In genomic region chr1:59696421-59697115, GRCh38 we compare ENCODE assay signal across 11 cellular contexts.
DNase-seq lines count a peak whose midpoint lies in the region; ATAC-seq and TF ChIP-seq lines count a peak whose summit lies in the region.
"Had no signal": no experiment of that assay in that cellular context is flagged by ENCODE, and none has a peak within 500 bp of the region (broad histone marks: within the 10 kb centered on the region; RNA-seq: fewer than 3 reads in every experiment).

No MANE protein-coding gene starts in this region.

- H3K36me3 Mint-ChIP-seq in activated T-cell treated with anti-CD3 and anti-CD28 coated beads, Interleukin-2, amount 50 U/mL, for 24 hours (ENCODE audit: low read depth), result no peaks in the 10 kb centered on the region
- H3K36me3 Mint-ChIP-seq in activated T-helper 2 cell treated with anti-CD3 and anti-CD28 coated beads, Interferon-gamma antibody, Interleukin-2, Interleukin-4, amounts not matched to agents 10 μg/mL and 5 μg/mL and 100 μg/mL, durations not matched to agents 14 hours and 24 hours and 36 hours (ENCODE audit: low read depth), result peaks cover 8% of the 10 kb centered on the region
- peaks cover 6 to 7% of the 10 kb centered on the region in 2 donors for H3K36me3 Mint-ChIP-seq in stimulated activated naive B cell treated with anti-CD40 and anti-IgM and Interleukin-4, amounts not matched to agents 10 μg/mL and 1 μg/mL and 100 μg/mL, for 72 hours

- H3K27me3 Mint-ChIP-seq in activated T-cell treated with anti-CD3 and anti-CD28 coated beads, Interleukin-2, amount 50 U/mL, for 24 hours, result no peaks in the 10 kb centered on the region
- no peaks in the 10 kb centered on the region for H3K27me3 Mint-ChIP-seq in activated T-helper 2 cell treated with anti-CD3 and anti-CD28 coated beads, Interferon-gamma antibody, Interleukin-2, Interleukin-4, amounts not matched to agents 10 μg/mL and 5 μg/mL and 100 μg/mL, durations not matched to agents 14 hours and 24 hours and 36 hours (ENCODE audit: low read depth)
- no peaks in the 10 kb centered on the region for H3K27me3 Mint-ChIP-seq in stimulated activated naive B cell treated with anti-CD40 and anti-IgM and Interleukin-4, amounts not matched to agents 10 μg/mL and 1 μg/mL and 100 μg/mL, for 72 hours

- no peak for DNase-seq in activated T-cell treated with anti-CD3 and anti-CD28 coated beads, Interleukin-2, amount 50 U/mL, for 24 hours
- no peak for DNase-seq in activated T-cell treated with anti-CD3 and anti-CD28 coated beads, Interleukin-2, amount 50 U/mL, for 48 hours
- peak; percentile 88 to 90 for DNase-seq in HL-60 (ENCODE audit: low read depth in 1 of 2, low spot score in 1 of 2)
- no peak for DNase-seq in activated T-helper 2 cell treated with anti-CD3 and anti-CD28 coated beads, Interferon-gamma antibody, Interleukin-2, Interleukin-4, amounts not matched to agents 10 μg/mL and 5 μg/mL and 100 μg/mL, durations not matched to agents 14 hours and 24 hours and 36 hours (ENCODE audit: low spot score)
- DNase-seq in stimulated activated naive B cell treated with anti-CD40 and anti-IgM and Interleukin-4, amounts not matched to agents 10 μg/mL and 1 μg/mL and 100 μg/mL, for 72 hours, result peak; percentile 17
- no peak for DNase-seq in esophagus muscularis mucosa (ENCODE audit: extremely low spot score)
- no peak for DNase-seq in adrenal gland
- DNase-seq in effector memory CD4-positive, alpha-beta T cell, result no peak
- DNase-seq: activated naive CD4-positive, alpha-beta T cell treated with Interleukin-2 at 50 U/mL for 16 hours; IMR-90; SJCRH30 had no signal

- H3K4me3 ChIP-seq in HL-60 (replicated peaks; ENCODE audit: insufficient read depth, low read length) (no peak overlapping the region), esophagus muscularis mucosa (no peak overlapping the region), adrenal gland (no peak overlapping the region)
- H3K4me3 ChIP-seq in effector memory CD4-positive, alpha-beta T cell (ENCODE audit: insufficient read depth, low read depth, low read length, poor library complexity, severe bottlenecking), result no peak overlapping the region
- H3K4me3 ChIP-seq: SJCRH30 had no signal

- H3K27me3 ChIP-seq in HL-60 (ENCODE audit: insufficient read depth, poor library complexity, severe bottlenecking), result no peaks in the 10 kb centered on the region
- no peaks in the 10 kb centered on the region for H3K27me3 ChIP-seq in esophagus muscularis mucosa
- no peaks in the 10 kb centered on the region for H3K27me3 ChIP-seq in adrenal gland
- no peaks in the 10 kb centered on the region for H3K27me3 ChIP-seq in effector memory CD4-positive, alpha-beta T cell (replicated peaks; ENCODE audit: control insufficient read depth, insufficient read depth, low read length, poor library complexity, severe bottlenecking)
- H3K27me3 ChIP-seq: SJCRH30 had no signal

- TF ChIP-seq CTCF in HL-60 (IDR thresholded peaks at IDR 0.05; ENCODE audit: insufficient read depth, low read length) (no peak), esophagus muscularis mucosa (IDR thresholded peaks at IDR 0.05) (no peak), adrenal gland (IDR thresholded peaks at IDR 0.05) (no peak)

- H3K4me1 Mint-ChIP-seq in activated T-cell treated with anti-CD3 and anti-CD28 coated beads, Interleukin-2, amount 50 U/mL, for 24 hours (ENCODE audit: low read depth), result peaks cover 18% of the 10 kb centered on the region
- peaks cover 26% of the 10 kb centered on the region for H3K4me1 Mint-ChIP-seq in activated T-helper 2 cell treated with anti-CD3 and anti-CD28 coated beads, Interferon-gamma antibody, Interleukin-2, Interleukin-4, amounts not matched to agents 10 μg/mL and 5 μg/mL and 100 μg/mL, durations not matched to agents 14 hours and 24 hours and 36 hours (ENCODE audit: low read depth)
- peaks cover 30 to 46% of the 10 kb centered on the region in 2 donors for H3K4me1 Mint-ChIP-seq in stimulated activated naive B cell treated with anti-CD40 and anti-IgM and Interleukin-4, amounts not matched to agents 10 μg/mL and 1 μg/mL and 100 μg/mL, for 72 hours

- peak; percentile 81 to 82 for ATAC-seq in stimulated activated naive B cell treated with anti-CD40 and anti-IgM and Interleukin-4, amounts not matched to agents 10 μg/mL and 1 μg/mL and 100 μg/mL, for 72 hours (replicated peaks)

- intact Hi-C loops in activated T-helper 2 cell treated with anti-CD3 and anti-CD28 coated beads, Interferon-gamma antibody, Interleukin-2, Interleukin-4, amounts not matched to agents 10 μg/mL and 5 μg/mL and 100 μg/mL, durations not matched to agents 14 hours and 24 hours and 36 hours (cut with micrococcal nuclease), result loop anchor here (1.0 to 5.0 kb wide), 6 partner anchors 219 to 912 kb away; partner anchors contain the start of genes FGGY and JUN
- intact Hi-C loops in esophagus muscularis mucosa (cut with DNase I), result loop anchor here (10.0 kb wide), 1 partner anchor 792 kb away; no protein-coding TSS in a partner anchor
- intact Hi-C loops in adrenal gland (cut with DNase I), result loop anchor here (5.0 to 10.0 kb wide), 4 partner anchors 332 to 922 kb away; partner anchors contain the start of gene FGGY (in 2 of the 2)

- 92% methylated on average over 8 of the region's 8 CpGs for WGBS in esophagus muscularis mucosa
- WGBS in adrenal gland, 4 donors, result 81 to 87% (median 83%) methylated on average over 8 of the region's 8 CpGs

- H3K4me3 Mint-ChIP-seq in activated T-cell treated with anti-CD3 and anti-CD28 coated beads, Interleukin-2, amount 50 U/mL, for 24 hours, result peak overlapping the region; percentile 3
- H3K4me3 Mint-ChIP-seq in activated T-helper 2 cell treated with anti-CD3 and anti-CD28 coated beads, Interferon-gamma antibody, Interleukin-2, Interleukin-4, amounts not matched to agents 10 μg/mL and 5 μg/mL and 100 μg/mL, durations not matched to agents 14 hours and 24 hours and 36 hours (ENCODE audit: low read depth), result peak overlapping the region; percentile 42
- peak overlapping the region; percentile 37 to 76 for H3K4me3 Mint-ChIP-seq in stimulated activated naive B cell treated with anti-CD40 and anti-IgM and Interleukin-4, amounts not matched to agents 10 μg/mL and 1 μg/mL and 100 μg/mL, for 72 hours

- H3K9me3 ChIP-seq in esophagus muscularis mucosa (no peaks in the 10 kb centered on the region), adrenal gland (replicated peaks in 1 of 3) (no peaks in the 10 kb centered on the region)
- H3K9me3 ChIP-seq in effector memory CD4-positive, alpha-beta T cell (ENCODE audit: control insufficient read depth, low read length), result no peaks in the 10 kb centered on the region
- H3K9me3 ChIP-seq: SJCRH30 had no signal

- TF ChIP-seq EP300 in esophagus muscularis mucosa (IDR thresholded peaks at IDR 0.05), result no peak

- peak overlapping the region; percentile 44 for H3K27ac Mint-ChIP-seq in activated T-cell treated with anti-CD3 and anti-CD28 coated beads, Interleukin-2, amount 50 U/mL, for 24 hours
- H3K27ac Mint-ChIP-seq in activated T-helper 2 cell treated with anti-CD3 and anti-CD28 coated beads, Interferon-gamma antibody, Interleukin-2, Interleukin-4, amounts not matched to agents 10 μg/mL and 5 μg/mL and 100 μg/mL, durations not matched to agents 14 hours and 24 hours and 36 hours, result peak overlapping the region; percentile 18
- H3K27ac Mint-ChIP-seq in stimulated activated naive B cell treated with anti-CD40 and anti-IgM and Interleukin-4, amounts not matched to agents 10 μg/mL and 1 μg/mL and 100 μg/mL, for 72 hours, result peak overlapping the region; percentile 68

- no peak for TF ChIP-seq POLR2A in esophagus muscularis mucosa (IDR thresholded peaks at IDR 0.05; ENCODE audit: low read depth)
- TF ChIP-seq POLR2A in adrenal gland (IDR thresholded peaks at IDR 0.05), result no peak

- no peaks in the 10 kb centered on the region for H3K9me3 Mint-ChIP-seq in activated T-cell treated with anti-CD3 and anti-CD28 coated beads, Interleukin-2, amount 50 U/mL, for 24 hours
- no peaks in the 10 kb centered on the region for H3K9me3 Mint-ChIP-seq in activated T-helper 2 cell treated with anti-CD3 and anti-CD28 coated beads, Interferon-gamma antibody, Interleukin-2, Interleukin-4, amounts not matched to agents 10 μg/mL and 5 μg/mL and 100 μg/mL, durations not matched to agents 14 hours and 24 hours and 36 hours
- peaks cover 0 to 2% of the 10 kb centered on the region in 2 donors for H3K9me3 Mint-ChIP-seq in stimulated activated naive B cell treated with anti-CD40 and anti-IgM and Interleukin-4, amounts not matched to agents 10 μg/mL and 1 μg/mL and 100 μg/mL, for 72 hours

- H3K4me1 ChIP-seq in esophagus muscularis mucosa (peaks cover 3 to 18% (median 16%) of the 10 kb centered on the region in 4 donors), adrenal gland (replicated peaks in 1 of 2) (peaks cover 0 to 22% of the 10 kb centered on the region in 2 donors)
- H3K4me1 ChIP-seq in effector memory CD4-positive, alpha-beta T cell (ENCODE audit: control insufficient read depth, insufficient read depth, low read length, poor library complexity, severe bottlenecking), result no peaks in the 10 kb centered on the region

- H3K27ac ChIP-seq in HL-60 (replicated peaks) (peak overlapping the region; percentile 92), esophagus muscularis mucosa (replicated peaks in 1 of 4) (no peak overlapping the region), adrenal gland (peak overlapping the region in 1 of 5 donors; percentile 35)
- H3K27ac ChIP-seq in effector memory CD4-positive, alpha-beta T cell (ENCODE audit: insufficient read depth, low read length, poor library complexity, severe bottlenecking), result no peak overlapping the region

- H3K36me3 ChIP-seq in esophagus muscularis mucosa (no peaks in the 10 kb centered on the region), adrenal gland (replicated peaks in 1 of 2) (no peaks in the 10 kb centered on the region)
- H3K36me3 ChIP-seq in effector memory CD4-positive, alpha-beta T cell (ENCODE audit: control insufficient read depth, insufficient read depth, low read length), result no peaks in the 10 kb centered on the region
- H3K36me3 ChIP-seq: SJCRH30 had no signal

Comparison
In these comparisons a context has a peak if more than half of its experiments do, and no peak if none do; other contexts are left out.
1. DNase-seq: peak in HL-60 (2 of 2) and stimulated activated naive B cell treated with anti-CD40 and anti-IgM and Interleukin-4, amounts not matched to agents 10 μg/mL and 1 μg/mL and 100 μg/mL, for 72 hours (single experiment); none in activated T-cell treated with anti-CD3 and anti-CD28 coated beads, Interleukin-2, amount 50 U/mL, for 24 hours (single experiment), activated T-cell treated with anti-CD3 and anti-CD28 coated beads, Interleukin-2, amount 50 U/mL, for 48 hours (0 of 2), activated T-helper 2 cell treated with anti-CD3 and anti-CD28 coated beads, Interferon-gamma antibody, Interleukin-2, Interleukin-4, amounts not matched to agents 10 μg/mL and 5 μg/mL and 100 μg/mL, durations not matched to agents 14 hours and 24 hours and 36 hours (single experiment), esophagus muscularis mucosa (single experiment), adrenal gland (0 of 7) and effector memory CD4-positive, alpha-beta T cell (0 of 3).
2. H3K27ac Mint-ChIP-seq: peak in every context shown above with its lines; median percentile 68 in stimulated activated naive B cell treated with anti-CD40 and anti-IgM and Interleukin-4, amounts not matched to agents 10 μg/mL and 1 μg/mL and 100 μg/mL, for 72 hours; 44 in activated T-cell treated with anti-CD3 and anti-CD28 coated beads, Interleukin-2, amount 50 U/mL, for 24 hours; 18 in activated T-helper 2 cell treated with anti-CD3 and anti-CD28 coated beads, Interferon-gamma antibody, Interleukin-2, Interleukin-4, amounts not matched to agents 10 μg/mL and 5 μg/mL and 100 μg/mL, durations not matched to agents 14 hours and 24 hours and 36 hours.
3. H3K4me3 Mint-ChIP-seq: peak in every context shown above with its lines; median percentile 56 in stimulated activated naive B cell treated with anti-CD40 and anti-IgM and Interleukin-4, amounts not matched to agents 10 μg/mL and 1 μg/mL and 100 μg/mL, for 72 hours; 42 in activated T-helper 2 cell treated with anti-CD3 and anti-CD28 coated beads, Interferon-gamma antibody, Interleukin-2, Interleukin-4, amounts not matched to agents 10 μg/mL and 5 μg/mL and 100 μg/mL, durations not matched to agents 14 hours and 24 hours and 36 hours; 3 in activated T-cell treated with anti-CD3 and anti-CD28 coated beads, Interleukin-2, amount 50 U/mL, for 24 hours.